In genomic region chr5:33891731-33892418, GRCh38 we compare ENCODE assay signal across 9 cellular contexts. TPM values are rescaled to one million over a fixed set of nuclear protein-coding genes. Genes with fewer than 3 reads are reported as not detected.
DNase-seq lines count a peak whose midpoint lies in the region; ATAC-seq, FAIRE-seq and TF ChIP-seq lines count a peak whose summit lies in the region.
"Had no signal": no experiment of that assay in that cellular context is flagged by ENCODE, and none has a peak within 500 bp of the region (broad histone marks: within the 10 kb centered on the region; RNA-seq: fewer than 3 reads in every experiment).

Gene ADAMTS12, minus strand, starts transcription at chr5:33891990. Its CDS starts 134 bp downstream, at chr5:33891856.

- BruUV-seq in K562 (replicated peaks; lab: Mats Ljungman, UMichigan) = no TSS peak

- H3K4me1 ChIP-seq in A549 = peaks cover 41% of the 10 kb centered on the region
- no peaks in the 10 kb centered on the region for H3K4me1 ChIP-seq in K562 (replicated peaks in 1 of 2; ENCODE audit: control insufficient read depth in 2 of 2, insufficient read depth in 2 of 2, low read length in 2 of 2)
- H3K4me1 ChIP-seq in suprapubic skin = peaks cover 16% of the 10 kb centered on the region

- H3K27me3 ChIP-seq in K562 (ENCODE audit: control insufficient read depth in 2 of 2, insufficient read depth in 2 of 2, low read length in 2 of 2) = peaks cover 25% of the 10 kb centered on the region in 2 experiments
- no peaks in the 10 kb centered on the region for H3K27me3 ChIP-seq in kidney epithelial cell (ENCODE audit: control insufficient read depth, insufficient read depth, low read length)
- peaks cover 30% of the 10 kb centered on the region for H3K27me3 ChIP-seq in suprapubic skin

- peaks cover 51 to 64% of the 10 kb centered on the region in 2 donors for H3K27me3 Mint-ChIP-seq in stimulated activated naive B cell treated with anti-CD40 and anti-IgM and Interleukin-4, amounts not matched to agents 10 μg/mL and 1 μg/mL and 100 μg/mL, for 72 hours

- WGBS in A549 (ENCODE audit: missing lambda C conversion rate) = 32% methylated on average over 18 of the region's 40 CpGs
- 3% methylated on average over 32 of the region's 40 CpGs for WGBS in K562 (ENCODE audit: insufficient coverage, low coverage, missing lambda C conversion rate)
- 4% methylated on average over 23 of the region's 40 CpGs for WGBS in suprapubic skin

- H3K9me3 ChIP-seq in A549 = no peaks in the 10 kb centered on the region
- H3K9me3 ChIP-seq in K562 (replicated peaks; ENCODE audit: control insufficient read depth, insufficient read depth, low read depth, low read length) = no peaks in the 10 kb centered on the region
- H3K9me3 ChIP-seq in suprapubic skin = no peaks in the 10 kb centered on the region

- H3K4me3 Mint-ChIP-seq in stimulated activated naive B cell treated with anti-CD40 and anti-IgM and Interleukin-4, amounts not matched to agents 10 μg/mL and 1 μg/mL and 100 μg/mL, for 72 hours = peak within 1 kb of the TSS in 1 of 2 donors; percentile 8

- no peak within 1 kb of the TSS for H3K27ac Mint-ChIP-seq in stimulated activated naive B cell treated with anti-CD40 and anti-IgM and Interleukin-4, amounts not matched to agents 10 μg/mL and 1 μg/mL and 100 μg/mL, for 72 hours

- H3K79me2 ChIP-seq in K562 (ENCODE audit: control insufficient read depth, insufficient read depth, low read length) = no peaks in the 10 kb centered on the region

- H3K9ac ChIP-seq in K562 (ENCODE audit: insufficient read depth in 1 of 2, low read depth in 2 of 2, low read length in 2 of 2) = no peak within 1 kb of the TSS

- no peak for TF ChIP-seq RAD21 in A549 (conservative IDR thresholded peaks at IDR 0.05 in 1 of 2, IDR thresholded peaks at IDR 0.05 in 1 of 2)
- no peak for TF ChIP-seq RAD21 in K562 (CRISPR knock-in tag; conservative IDR thresholded peaks at IDR 0.05 in 1 of 2, IDR thresholded peaks at IDR 0.05 in 1 of 2)

- H2AFZ ChIP-seq in K562 (ENCODE audit: low read depth, low read length) = no peak within 1 kb of the TSS

- peaks cover 0 to 1% of the 10 kb centered on the region in 2 donors for H3K9me3 Mint-ChIP-seq in stimulated activated naive B cell treated with anti-CD40 and anti-IgM and Interleukin-4, amounts not matched to agents 10 μg/mL and 1 μg/mL and 100 μg/mL, for 72 hours

- no peak for TF ChIP-seq POLR2A in A549 (IDR thresholded peaks at IDR 0.05; ENCODE audit: low read length)
- TF ChIP-seq POLR2A in K562 (conservative IDR thresholded peaks at IDR 0.05) = no peak
- TF ChIP-seq POLR2A in suprapubic skin (IDR thresholded peaks at IDR 0.05) = no peak

- peak within 1 kb of the TSS; percentile 50 for H3K4me3 ChIP-seq in A549
- no peak within 1 kb of the TSS for H3K4me3 ChIP-seq in K562
- peak within 1 kb of the TSS; percentile 44 for H3K4me3 ChIP-seq in kidney epithelial cell (ENCODE audit: low read depth, low read length)
- H3K4me3 ChIP-seq in suprapubic skin = peak within 1 kb of the TSS; percentile 48

- intact Hi-C loops in K562 (cut with micrococcal nuclease) = no loop called here

- CTCF ChIA-PET in A549 (lab: Yijun Ruan, JAX) (interaction anchor here (0.9 to 3.3 kb wide), 6 partner anchors 15 to 157 kb away, joined by 3 to 21 read pairs (median 3); partner anchors contain the start of gene RXFP3), HEK293T (lab: Yijun Ruan, JAX) (interaction anchor here (0.5 kb wide), 1 partner anchor 22 kb away, joined by 4 read pairs; no protein-coding TSS in a partner anchor), K562 (lab: Yijun Ruan, JAX; ENCODE audit: low intra/inter-chr PET ratio) (no interaction called here)

- DNase-seq in A549 (ENCODE audit: low read depth in 1 of 2, low spot score in 1 of 2) (peak in 1 of 2 experiments; percentile 18), HEK293T (ENCODE audit: extremely low spot score) (peak; percentile 26), K562 (ENCODE audit: extremely low read depth in 1 of 4, low spot score in 3 of 4) (peak in 2 of 4 experiments; percentile 18 to 24), kidney epithelial cell (ENCODE audit: low read depth) (no peak), suprapubic skin (ENCODE audit: low spot score in 2 of 2) (peak; percentile 68 to 82), MV-4-11 (lab: John Stamatoyannopoulos, UW) (no peak)
- no peak for DNase-seq in stimulated activated naive B cell treated with anti-CD40 and anti-IgM and Interleukin-4, amounts not matched to agents 10 μg/mL and 1 μg/mL and 100 μg/mL, for 72 hours

- TF ChIP-seq CTCF in A549 (IDR thresholded peaks at IDR 0.05) (no peak), K562 (IDR thresholded peaks at IDR 0.05 in 2 of 3, conservative IDR thresholded peaks at IDR 0.05 in 1 of 3; ENCODE audit: insufficient read depth in 2 of 3, low read depth in 1 of 3, low read length in 3 of 3) (no peak), kidney epithelial cell (IDR thresholded peaks at IDR 0.05; ENCODE audit: insufficient read depth, low read length, poor library complexity, severe bottlenecking) (no peak), suprapubic skin (IDR thresholded peaks at IDR 0.05) (no peak)

- H3K4me2 ChIP-seq in A549 (peak within 1 kb of the TSS; percentile 90), K562 (ENCODE audit: insufficient read depth, low read length) (no peak within 1 kb of the TSS)

- H4K20me1 ChIP-seq in K562 (replicated peaks; ENCODE audit: control insufficient read depth, insufficient read depth, low read length) = no peaks in the 10 kb centered on the region

- H3K4me1 Mint-ChIP-seq in stimulated activated naive B cell treated with anti-CD40 and anti-IgM and Interleukin-4, amounts not matched to agents 10 μg/mL and 1 μg/mL and 100 μg/mL, for 72 hours = peaks cover 0 to 6% of the 10 kb centered on the region in 2 donors

- H3K27ac ChIP-seq in A549 (peak within 1 kb of the TSS; percentile 50 to 78), K562 (ENCODE audit: extremely low read depth, low read depth, low read length) (no peak within 1 kb of the TSS), suprapubic skin (no peak within 1 kb of the TSS)

- peak; percentile 64 to 73 for ATAC-seq in A549
- ATAC-seq in K562 = peak; percentile 39; the same call in 2 of the 3 replicates
- ATAC-seq in stimulated activated naive B cell treated with anti-CD40 and anti-IgM and Interleukin-4, amounts not matched to agents 10 μg/mL and 1 μg/mL and 100 μg/mL, for 72 hours (replicated peaks) = no peak
- ATAC-seq in GM21423 (IDR thresholded peaks at IDR 0.05; ENCODE audit: unreplicated experiment) = no peak

- TF ChIP-seq EP300 in A549 (IDR thresholded peaks at IDR 0.05) = no peak
- TF ChIP-seq EP300 in K562 (IDR thresholded peaks at IDR 0.05; ENCODE audit: low read length) = no peak
- TF ChIP-seq EP300 in suprapubic skin (IDR thresholded peaks at IDR 0.05) = no peak

- in situ Hi-C loops in K562 (cut with MboI) = no loop called here

- H3K36me3 ChIP-seq in K562 (ENCODE audit: control insufficient read depth, insufficient read depth, low read length) (no peaks in the 10 kb centered on the region), kidney epithelial cell (ENCODE audit: control insufficient read depth, insufficient read depth, low read length) (no peaks in the 10 kb centered on the region), suprapubic skin (no peaks in the 10 kb centered on the region)

- POLR2A ChIA-PET in A549 (lab: Yijun Ruan, JAX) = no interaction called here
- POLR2A ChIA-PET in HEK293T (lab: Yijun Ruan, JAX) = interaction anchor here (0.9 to 1.1 kb wide), 2 partner anchors 117 to 451 kb away, joined by 3 read pairs; partner anchors contain the start of gene TARS1
- POLR2A ChIA-PET in K562 (lab: Yijun Ruan, JAX) = interaction anchor here (0.6 kb wide), 1 partner anchor 256 kb away, joined by 5 read pairs; no protein-coding TSS in a partner anchor

- no peaks in the 10 kb centered on the region for H3K9me1 ChIP-seq in K562 (ENCODE audit: control insufficient read depth, insufficient read depth, low read length)

- H3K36me3 Mint-ChIP-seq in stimulated activated naive B cell treated with anti-CD40 and anti-IgM and Interleukin-4, amounts not matched to agents 10 μg/mL and 1 μg/mL and 100 μg/mL, for 72 hours = no peaks in the 10 kb centered on the region

- FAIRE-seq in A549 (lab: Jason Lieb, UNC) = no peak
- no peak for FAIRE-seq in K562 (lab: Jason Lieb, UNC)
- FAIRE-seq: G401.6 had no signal

TF ChIP-seq in A549, 52 proteins besides CTCF, POLR2A, EP300 and RAD21 (continues in another document):
- no peak for TF ChIP-seq RFX5 (IDR thresholded peaks at IDR 0.05)
- no peak for TF ChIP-seq CEBPB (IDR thresholded peaks at IDR 0.05)

TF ChIP-seq in K562, 482 proteins besides CTCF, POLR2A, EP300 and RAD21 (continues in another document):
- TF ChIP-seq ZNF311 (CRISPR knock-in tag; IDR thresholded peaks at IDR 0.05) (no peak), TAF9B (IDR thresholded peaks at IDR 0.05; ENCODE audit: partially characterized antibody) (no peak)

RNA-seq across cellular contexts. Expression of gene ADAMTS12, which starts in this region (rescaled TPM):
- 5.9 and 6.8 TPM in 2 replicates for polyA plus RNA-seq in A549 (2011; rRNA removed)
- 4.3 and 4.7 TPM in 2 replicates for polyA plus RNA-seq in A549 (2012; cell fraction: cytosol; rRNA removed)
- polyA plus RNA-seq in A549 (2012; cell fraction: nucleus; rRNA removed) = 2.9 and 4.5 TPM in 2 replicates
- 4.8 to 6.8 TPM (median 5.4 TPM) in 3 replicates for polyA plus RNA-seq in A549 (2017; fragmentation: RNase III; extraction: RNeasy Plus Mini Kit Qiagen cat#74134 plus additional on column Dnase treatment)
- polyA minus RNA-seq in A549 (2011; rRNA and poly(A)+ RNA removed) = 12.6 and 17.7 TPM in 2 replicates
- total RNA-seq in K562 (2011; cell fraction: chromatin; rRNA removed; ENCODE audit: low replicate concordance) = not detected in 2 replicates
- not detected in 2 replicates for total RNA-seq in K562 (2011; cell fraction: nucleolus; rRNA removed)
- not detected in 2 replicates for total RNA-seq in K562 (2011; cell fraction: nucleoplasm; rRNA removed)
- total RNA-seq in K562 (2014; rRNA removed) = not detected in 2 replicates
- total RNA-seq in K562 (2014; rRNA removed; fragmentation: Illumina TruSeq; extraction: Trizol) = not detected in 2 replicates
- not detected in 2 replicates for total RNA-seq in K562 (2015; rRNA removed; fragmentation: Illumina TruSeq; extraction: Trizol)
- total RNA-seq in K562 (2021) = 0.11 TPM in 1 of 2 replicates, not detected in the other
- polyA plus RNA-seq in K562 (2011; rRNA removed) = not detected in 2 replicates
- not detected in 2 replicates for polyA plus RNA-seq in K562 (2011; cell fraction: cytosol; rRNA removed)
- polyA plus RNA-seq in K562 (2011; cell fraction: nucleus; rRNA removed) = not detected in 2 replicates
- polyA plus RNA-seq in K562 (2012) = not detected in 2 replicates
- polyA plus RNA-seq in K562 (2014; fragmentation: Illumina TruSeq; extraction: Trizol) = not detected in 2 replicates
- not detected for polyA plus RNA-seq in K562 (2014; fragmentation: Nextera tagmentation; extraction: Ambion mirVana)
- not detected in 2 replicates for polyA plus RNA-seq in K562 (2014; rRNA removed)
- not detected in 2 replicates for polyA minus RNA-seq in K562 (2011; rRNA and poly(A)+ RNA removed)
- polyA minus RNA-seq in K562 (2011; cell fraction: cytosol; rRNA and poly(A)+ RNA removed) = not detected in 2 replicates
- not detected in 2 replicates for polyA minus RNA-seq in K562 (2011; cell fraction: nucleus; rRNA and poly(A)+ RNA removed)
- total RNA-seq in kidney epithelial cell = 3.4 and 4.1 TPM in 2 replicates
- 1 to 10 TPM in 1 of 4 donors, under 1 TPM in 3; 0.26 to 1.3 (median 0.57) TPM for total RNA-seq in suprapubic skin

Comparison
In these comparisons a context has a peak if more than half of its experiments do, and no peak if none do; other contexts are left out.
1. Peak in ATAC-seq in K562; RNA of the gene not detected or under 1 TPM.
2. ATAC-seq: peak in A549 (2 of 2); none in stimulated activated naive B cell treated with anti-CD40 and anti-IgM and Interleukin-4, amounts not matched to agents 10 μg/mL and 1 μg/mL and 100 μg/mL, for 72 hours (0 of 2) and GM21423 (single experiment).
3. DNase-seq: peak in HEK293T (single experiment) and suprapubic skin (2 of 2); none in kidney epithelial cell (single experiment), stimulated activated naive B cell treated with anti-CD40 and anti-IgM and Interleukin-4, amounts not matched to agents 10 μg/mL and 1 μg/mL and 100 μg/mL, for 72 hours (single experiment) and MV-4-11 (single experiment).
4. H3K27ac ChIP-seq: peak in A549 (2 of 2); none in K562 (single experiment) and suprapubic skin (single experiment).
5. Of the 35 proteins assayed by ChIP-seq in both K562 and A549: peak only in K562: none; only in A549: MAX; in both: none; in neither: 34.